20 cellular contexts compared by ENCODE assay signal in genomic region chr12:109445224-109445623, GRCh38. TPM values are rescaled to one million over a fixed set of nuclear protein-coding genes. Genes with fewer than 3 reads are reported as not detected.
DNase-seq lines count a peak whose midpoint lies in the region; ATAC-seq and TF ChIP-seq lines count a peak whose summit lies in the region.
"Had no signal": no experiment of that assay in that cellular context is flagged by ENCODE, and none has a peak within 500 bp of the region (broad histone marks: within the 10 kb centered on the region; RNA-seq: fewer than 3 reads in every experiment).

No MANE protein-coding gene starts in this region.

- H3K9me3 Mint-ChIP-seq in endothelial cell (ENCODE audit: unreplicated experiment), result no peaks in the 10 kb centered on the region
- H3K9me3 Mint-ChIP-seq in natural killer cell, result no peaks in the 10 kb centered on the region
- no peaks in the 10 kb centered on the region for H3K9me3 Mint-ChIP-seq in activated naive CD4-positive, alpha-beta T cell treated with anti-CD3 and anti-CD28 coated beads for 36 hours
- H3K9me3 Mint-ChIP-seq: activated naive CD8-positive, alpha-beta T cell treated with anti-CD3 and anti-CD28 coated beads, Interleukin-2, amount 10 ng/mL, durations not matched to agents 7 days and 5 days; memory B cell had no signal

- no peak overlapping the region for H4K91ac ChIP-seq in IMR-90 (ENCODE audit: insufficient read depth, low read depth, low read length)

- CTCF ChIA-PET in IMR-90 (lab: Yijun Ruan, JAX), result interaction anchor here (1.0 kb wide), 1 partner anchor 17 kb away, joined by 4 read pairs; no protein-coding TSS in a partner anchor
- CTCF ChIA-PET in activated naive CD4-positive, alpha-beta T cell treated with anti-CD3 and anti-CD28 coated beads for 36 hours (lab: Charles Lee), result interaction anchor here (0.7 kb wide), 1 partner anchor 17 kb away, joined by 4 read pairs; no protein-coding TSS in a partner anchor

- TF ChIP-seq CTCF in IMR-90 (conservative IDR thresholded peaks at IDR 0.05; ENCODE audit: low read depth, low read length), result no peak
- TF ChIP-seq CTCF in endothelial cell (IDR thresholded peaks at IDR 0.05; ENCODE audit: unreplicated experiment), result no peak
- no peak for TF ChIP-seq CTCF in natural killer cell (IDR thresholded peaks at IDR 0.05)

- H3K9me3 ChIP-seq in IMR-90 (ENCODE audit: control insufficient read depth, insufficient read depth, low read length), result no peaks in the 10 kb centered on the region
- H3K9me3 ChIP-seq: BLaER1 treated with 17β-estradiol and CSF1 and Interleukin-3, amounts not matched to agents 10 nM and 100 nM; esophagus muscularis mucosa; HAP-1; spleen had no signal

- no TSS peak for BruUV-seq in IMR-90 (replicated peaks; lab: Mats Ljungman, UMichigan)

- peak; percentile 70 for DNase-seq in AG08395 (ENCODE audit: low spot score)
- peak; percentile 61 for DNase-seq in IMR-90
- DNase-seq in endothelial cell (ENCODE audit: low spot score), result no peak
- no peak for DNase-seq in natural killer cell
- DNase-seq in stimulated activated CD4-positive, alpha-beta T cell treated with anti-CD3 and anti-CD28 coated beads, Interleukin-15, amount 100 ng/mL, for 24 hours, result no peak
- DNase-seq in activated naive CD4-positive, alpha-beta T cell treated with anti-CD3 and anti-CD28 coated beads for 36 hours, result no peak
- DNase-seq: activated CD8-positive, alpha-beta memory T cell treated with anti-CD3 and anti-CD28 coated beads, Interleukin-2, amount 50 U/mL, for 4 hours; activated naive CD8-positive, alpha-beta T cell treated with anti-CD3 and anti-CD28 coated beads, Interleukin-2, amount 10 ng/mL, durations not matched to agents 7 days and 5 days; DMS53; NCI-H446 treated with DMSO at 0.1 percent for 48 hours; nucleus accumbens; spleen; WERI-Rb-1 had no signal

- H3K4me1 Mint-ChIP-seq in endothelial cell (ENCODE audit: unreplicated experiment), result peaks cover 46% of the 10 kb centered on the region
- peaks cover 45 to 57% of the 10 kb centered on the region in 2 donors for H3K4me1 Mint-ChIP-seq in natural killer cell
- no peaks in the 10 kb centered on the region for H3K4me1 Mint-ChIP-seq in activated naive CD4-positive, alpha-beta T cell treated with anti-CD3 and anti-CD28 coated beads for 36 hours (ENCODE audit: low read depth)
- H3K4me1 Mint-ChIP-seq: memory B cell had no signal

- POLR2A ChIA-PET in IMR-90 (lab: Charles Lee; ENCODE audit: unreplicated experiment), result no interaction called here

- H3K4me3 Mint-ChIP-seq in endothelial cell (ENCODE audit: unreplicated experiment) (no peak overlapping the region), natural killer cell (peak overlapping the region; percentile 7)
- H3K4me3 Mint-ChIP-seq in activated naive CD4-positive, alpha-beta T cell treated with anti-CD3 and anti-CD28 coated beads for 36 hours, result no peak overlapping the region
- H3K4me3 Mint-ChIP-seq: activated naive CD8-positive, alpha-beta T cell treated with anti-CD3 and anti-CD28 coated beads, Interleukin-2, amount 10 ng/mL, durations not matched to agents 7 days and 5 days; memory B cell had no signal

- ATAC-seq in IMR-90 (ENCODE audit: low read depth), result peak; percentile 30; the same call in 1 of the 2 replicates
- ATAC-seq in natural killer cell, result no peak
- no peak for ATAC-seq in GM18519 (IDR thresholded peaks at IDR 0.05; ENCODE audit: low FRiP score, unreplicated experiment)
- no peak for ATAC-seq in HG03097 (IDR thresholded peaks at IDR 0.05; ENCODE audit: low FRiP score, unreplicated experiment)
- ATAC-seq: K562 had no signal

- H3K4me1 ChIP-seq in IMR-90 (ENCODE audit: control insufficient read depth, insufficient read depth, low read length), result peaks cover 10% of the 10 kb centered on the region
- H3K4me1 ChIP-seq: HAP-1 had no signal

- H3K27me3 ChIP-seq in IMR-90 (ENCODE audit: control insufficient read depth, insufficient read depth, low read length), result no peaks in the 10 kb centered on the region
- H3K27me3 ChIP-seq: BLaER1 treated with 17β-estradiol and CSF1 and Interleukin-3, amounts not matched to agents 10 nM and 100 nM; esophagus muscularis mucosa; spleen had no signal

- no peak overlapping the region for H2AFZ ChIP-seq in IMR-90 (replicated peaks; ENCODE audit: low read length, poor library complexity)

- no peak overlapping the region for H2BK15ac ChIP-seq in IMR-90 (ENCODE audit: low read depth, low read length)

- no peak for TF ChIP-seq RAD21 in IMR-90 (IDR thresholded peaks at IDR 0.05; ENCODE audit: low read length)

- peaks cover 19% of the 10 kb centered on the region for H3K9me1 ChIP-seq in IMR-90 (ENCODE audit: insufficient read depth, low read length)

- H3K56ac ChIP-seq in IMR-90 (ENCODE audit: extremely low read depth, insufficient read depth, low read length), result no peak overlapping the region

- H3K4ac ChIP-seq in IMR-90 (ENCODE audit: low read depth, low read length), result no peak overlapping the region

- no peak overlapping the region for H3K14ac ChIP-seq in IMR-90 (replicated peaks; ENCODE audit: low read depth, low read length)

- H3K9ac ChIP-seq in IMR-90 (ENCODE audit: low read depth, low read length), result no peak overlapping the region
- H3K9ac ChIP-seq: BLaER1 treated with 17β-estradiol and CSF1 and Interleukin-3, amounts not matched to agents 10 nM and 100 nM had no signal

- H4K8ac ChIP-seq in IMR-90 (ENCODE audit: low read depth in 2 of 2, low read length in 2 of 2), result no peak overlapping the region

- H3K36me3 Mint-ChIP-seq in endothelial cell (ENCODE audit: low read depth, unreplicated experiment), result peaks cover 40% of the 10 kb centered on the region
- no peaks in the 10 kb centered on the region for H3K36me3 Mint-ChIP-seq in natural killer cell
- peaks cover 2% of the 10 kb centered on the region for H3K36me3 Mint-ChIP-seq in activated naive CD4-positive, alpha-beta T cell treated with anti-CD3 and anti-CD28 coated beads for 36 hours (ENCODE audit: low read depth)

- no peak overlapping the region for H2AK5ac ChIP-seq in IMR-90 (ENCODE audit: low read depth, low read length)

- H3K23ac ChIP-seq in IMR-90 (ENCODE audit: low read depth, low read length), result no peak overlapping the region; the same call in 1 of the 2 replicates

- no peak overlapping the region for H2BK20ac ChIP-seq in IMR-90 (ENCODE audit: low read depth, low read length)

- intact Hi-C loops in IMR-90 (cut with micrococcal nuclease) (no loop called here), natural killer cell (cut with micrococcal nuclease) (no loop called here)
- intact Hi-C loops in activated naive CD4-positive, alpha-beta T cell treated with anti-CD3 and anti-CD28 coated beads for 36 hours (cut with micrococcal nuclease), result no loop called here

- no peak overlapping the region for H3K27ac ChIP-seq in IMR-90 (ENCODE audit: insufficient read depth, low read length)
- H3K27ac ChIP-seq: BLaER1 treated with 17β-estradiol and CSF1 and Interleukin-3, amounts not matched to agents 10 nM and 100 nM; spleen; WERI-Rb-1 had no signal

- H3K27ac Mint-ChIP-seq in endothelial cell (ENCODE audit: unreplicated experiment), result peak overlapping the region; percentile 94
- peak overlapping the region; percentile 80 to 93 for H3K27ac Mint-ChIP-seq in natural killer cell
- no peak overlapping the region for H3K27ac Mint-ChIP-seq in activated naive CD4-positive, alpha-beta T cell treated with anti-CD3 and anti-CD28 coated beads for 36 hours
- H3K27ac Mint-ChIP-seq: activated naive CD8-positive, alpha-beta T cell treated with anti-CD3 and anti-CD28 coated beads, Interleukin-2, amount 10 ng/mL, durations not matched to agents 7 days and 5 days; memory B cell had no signal

- no CpG with 5 or more reads among the region's 3 CpGs for WGBS in IMR-90 (ENCODE audit: extremely low coverage in 2 of 2, insufficient read length in 1 of 2), 2 experiments

- in situ Hi-C loops in IMR-90 (cut with MboI; ENCODE audit: low sequenced_read_pairs), result no loop called here

- dilution Hi-C loops in IMR-90 (cut with HindIII; ENCODE audit: low sequenced_read_pairs, unreplicated experiment), result no loop called here

- H3K18ac ChIP-seq in IMR-90 (ENCODE audit: low read depth, low read length), result no peak overlapping the region

- H3K27me3 Mint-ChIP-seq in endothelial cell (ENCODE audit: unreplicated experiment) (peaks cover 2% of the 10 kb centered on the region), natural killer cell (ENCODE audit: low read depth in 2 of 2) (no peaks in the 10 kb centered on the region)
- H3K27me3 Mint-ChIP-seq in activated naive CD4-positive, alpha-beta T cell treated with anti-CD3 and anti-CD28 coated beads for 36 hours (ENCODE audit: low read depth), result no peaks in the 10 kb centered on the region
- H3K27me3 Mint-ChIP-seq: activated naive CD8-positive, alpha-beta T cell treated with anti-CD3 and anti-CD28 coated beads, Interleukin-2, amount 10 ng/mL, durations not matched to agents 7 days and 5 days; memory B cell had no signal

- H2BK120ac ChIP-seq in IMR-90 (ENCODE audit: low read depth, low read length), result no peak overlapping the region

- H3K4me2 ChIP-seq in IMR-90 (ENCODE audit: low read depth, low read length), result no peak overlapping the region
- H3K4me2 ChIP-seq: BLaER1 treated with 17β-estradiol and CSF1 and Interleukin-3, amounts not matched to agents 10 nM and 100 nM had no signal

- peaks cover 34% of the 10 kb centered on the region for H3K36me3 ChIP-seq in IMR-90 (ENCODE audit: control insufficient read depth, insufficient read depth, low read length)

- H3K79me1 ChIP-seq in IMR-90 (ENCODE audit: low read depth in 1 of 2, low read length in 2 of 2), result peaks cover 27 to 59% of the 10 kb centered on the region in 2 experiments

- TF ChIP-seq POLR2A in IMR-90 (IDR thresholded peaks at IDR 0.05; ENCODE audit: low read depth, low read length), result no peak

- peak overlapping the region; percentile 57 for H2BK5ac ChIP-seq in IMR-90 (ENCODE audit: low read depth, low read length, poor library complexity, severe bottlenecking)

- H2AK9ac ChIP-seq in IMR-90 (replicated peaks; ENCODE audit: low read depth, low read length, poor library complexity), result no peak overlapping the region

- no peak overlapping the region for H3K4me3 ChIP-seq in IMR-90 (ENCODE audit: insufficient read depth, low read depth, low read length)
- H3K4me3 ChIP-seq: BLaER1 treated with 17β-estradiol and CSF1 and Interleukin-3, amounts not matched to agents 10 nM and 100 nM; esophagus muscularis mucosa; HAP-1; K562; spleen had no signal

- peak overlapping the region; percentile 22; the same call in 1 of the 2 replicates for H4K5ac ChIP-seq in IMR-90 (ENCODE audit: low read depth, low read length)

- peaks cover 30% of the 10 kb centered on the region for H4K20me1 ChIP-seq in IMR-90 (ENCODE audit: insufficient read depth, low read length)

RNA-seq across cellular contexts. Expression of gene KCTD10, which starts 31.9 kb away (rescaled TPM):
- 72.1 and 77.2 TPM in 2 replicates for total RNA-seq in IMR-90 (2012; rRNA removed)
- 82.8 and 88.4 TPM in 2 replicates for polyA plus RNA-seq in IMR-90 (2012; rRNA removed)
- polyA plus RNA-seq in IMR-90 (2012; cell fraction: cytosol; rRNA removed), result 59.8 and 83.6 TPM in 2 replicates
- 122 and 137 TPM in 2 replicates for polyA plus RNA-seq in IMR-90 (2012; cell fraction: nucleus; rRNA removed; ENCODE audit: low replicate concordance)
- total RNA-seq in endothelial cell (ENCODE audit: unreplicated experiment), result 128 TPM
- total RNA-seq in natural killer cell, result 100 to 1,000 TPM in 1 of 3 donors, 10 to 100 TPM in 2; 76.0 to 141 (median 79.0) TPM
- 10 to 100 TPM; 31.1 to 33.4 TPM for total RNA-seq in activated naive CD4-positive, alpha-beta T cell treated with anti-CD3 and anti-CD28 coated beads for 36 hours

RNA-seq across cellular contexts. Expression of gene UBE3B, which starts 32.2 kb away (rescaled TPM):
- 18.8 and 19.4 TPM in 2 replicates for total RNA-seq in IMR-90 (2012; rRNA removed)
- 24.3 and 24.9 TPM in 2 replicates for polyA plus RNA-seq in IMR-90 (2012; rRNA removed)
- 17.0 and 19.0 TPM in 2 replicates for polyA plus RNA-seq in IMR-90 (2012; cell fraction: cytosol; rRNA removed)
- polyA plus RNA-seq in IMR-90 (2012; cell fraction: nucleus; rRNA removed; ENCODE audit: low replicate concordance), result 49.8 and 61.5 TPM in 2 replicates
- total RNA-seq in endothelial cell (ENCODE audit: unreplicated experiment), result 44.3 TPM
- 10 to 100 TPM; 32.2 to 46.7 (median 39.5) TPM for total RNA-seq in natural killer cell
- total RNA-seq in activated naive CD4-positive, alpha-beta T cell treated with anti-CD3 and anti-CD28 coated beads for 36 hours, result 10 to 100 TPM; 26.2 to 26.6 TPM

Comparison
In these comparisons a context has a peak if more than half of its experiments do, and no peak if none do; other contexts are left out.
1. DNase-seq: peak in AG08395 (single experiment) and IMR-90 (single experiment); none in endothelial cell (single experiment), natural killer cell (single experiment), stimulated activated CD4-positive, alpha-beta T cell treated with anti-CD3 and anti-CD28 coated beads, Interleukin-15, amount 100 ng/mL, for 24 hours (single experiment) and activated naive CD4-positive, alpha-beta T cell treated with anti-CD3 and anti-CD28 coated beads for 36 hours (single experiment).